30 cellular contexts compared by ENCODE assay signal in the genomic region with DNA sequence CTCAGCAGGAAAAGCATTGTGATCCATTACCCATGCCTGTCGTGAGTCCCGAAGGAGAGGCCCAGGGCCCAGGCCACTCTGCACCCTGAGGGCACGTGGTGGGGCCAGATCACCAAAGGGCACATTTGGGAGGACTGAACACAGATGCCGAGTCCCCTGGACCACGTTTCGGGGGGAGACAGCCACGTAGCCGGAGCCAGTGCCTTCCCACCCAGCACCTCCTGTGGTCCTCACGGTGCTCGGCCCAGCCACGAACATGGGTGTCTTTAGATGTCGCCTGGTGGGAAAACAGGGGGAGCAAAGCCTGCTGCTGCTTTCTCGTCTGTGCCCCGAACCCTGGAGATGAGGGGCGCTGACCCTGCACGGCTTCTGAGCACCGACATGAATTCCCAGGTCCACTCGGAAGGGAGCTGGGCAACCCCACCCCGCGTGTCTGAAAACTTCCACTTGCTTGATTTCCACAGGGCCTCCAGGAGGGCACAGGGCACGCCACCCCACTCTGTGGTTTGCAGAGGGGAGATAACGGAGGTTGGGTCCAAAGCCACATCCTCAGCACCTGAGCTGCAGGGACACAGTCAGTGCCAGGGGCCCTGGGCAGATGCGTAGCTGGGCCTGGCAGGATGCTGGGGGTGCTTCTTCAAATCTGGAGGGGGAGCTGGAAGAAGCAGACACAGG. TPM values are rescaled to one million over a fixed set of nuclear protein-coding genes. Genes with fewer than 3 reads are reported as not detected.
"Had no signal": no experiment of that assay in that cellular context is flagged by ENCODE, and none has a peak within 500 bp of the region (broad histone marks: within the 10 kb centered on the region; RNA-seq: fewer than 3 reads in every experiment).

No MANE protein-coding gene starts in this region.

- H3K27ac ChIP-seq: KMS-11, SJSA1 had no signal

- H3K4me3 ChIP-seq: MG63, SJSA1 had no signal

- DNase-seq: activated CD4-positive, alpha-beta T cell treated with anti-CD3 and anti-CD28 coated beads for 1 hour; activated CD4-positive, alpha-beta T cell treated with anti-CD3 and anti-CD28 coated beads, Interleukin-2, amount 10 ng/mL, durations not matched to agents 24 days and 14 days; activated CD4-positive, alpha-beta T cell treated with anti-CD3 and anti-CD28 coated beads, Interleukin-2, amount 50 U/mL, for 48 hours; activated gamma-delta T cell; activated naive CD4-positive, alpha-beta T cell treated with anti-CD3 and anti-CD28 coated beads for 36 hours; activated T-cell treated with anti-CD3 and anti-CD28 coated beads, Interleukin-2, amount 50 U/mL, for 48 hours; caudate nucleus; IMR-90; MG63; MV-4-11; NCI-H1092 treated with DMSO at 0.1 percent for 48 hours; NCI-H1417 treated with DMSO at 0.1 percent for 48 hours; NCI-H1694; NCI-H2029; NCI-H2107; NCI-H2171 treated with DMSO at 0.1 percent for 48 hours; NCI-H345; NCI-H510A; NCI-H526 treated with DMSO at 0.1 percent for 48 hours; NK-92 treated with Interleukin-12 subunit alpha and Interleukin-12 subunit beta, amount 100 ng/mL, for 24 hours; OCI-M1; RPMI8226; SHP77; SW 1271 had no signal

- H3K27me3 ChIP-seq: MG63 had no signal

- H3K4me2 ChIP-seq: KMS-11 had no signal

- H3K9me3 ChIP-seq: MG63, SJSA1 had no signal

- H3K36me3 ChIP-seq: MG63, SJSA1 had no signal

- H3K9ac ChIP-seq: KMS-11 had no signal

- ATAC-seq: activated T-helper 17 cell treated with anti-CD3 and anti-CD28 coated beads, Interleukin-2, amount 50 U/mL, for 72 hours; Panc1; SK-N-SH treated with all-trans-retinoic acid at 6 μM for 48 hours; WTC11 had no signal

- H3K4me1 ChIP-seq: SJSA1 had no signal

RNA-seq across cellular contexts. Expression of gene CBFA2T3, which starts 14.4 kb away (rescaled TPM):
- total RNA-seq: activated CD4-positive, alpha-beta T cell treated with anti-CD3 and anti-CD28 coated beads, Interleukin-2, amount 10 ng/mL, durations not matched to agents 24 days and 14 days; activated naive CD4-positive, alpha-beta T cell treated with anti-CD3 and anti-CD28 coated beads for 36 hours; IMR-90; SJSA1 had no signal
- polyA plus RNA-seq: IMR-90 had no signal
